In the genomic region with DNA sequence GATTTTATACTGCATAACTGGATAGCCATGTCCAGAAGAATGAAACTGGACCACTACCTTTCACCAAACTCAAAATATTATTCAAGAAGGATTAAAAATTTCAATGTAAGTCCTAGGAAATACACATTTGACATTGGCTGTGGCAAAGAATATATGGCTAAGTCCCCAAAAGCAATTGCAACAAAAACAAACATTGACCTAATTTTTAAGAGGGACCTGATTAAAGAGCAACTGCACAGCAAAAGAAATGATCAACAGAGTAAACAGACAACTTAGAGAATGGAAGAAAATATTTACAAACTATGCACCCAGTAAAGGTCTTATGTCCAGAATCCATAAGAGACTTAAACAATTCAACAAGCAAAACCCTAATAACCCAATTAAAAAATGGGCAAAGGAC, we compare ENCODE assay signal across 8 cellular contexts.
"Had no signal": no experiment of that assay in that cellular context is flagged by ENCODE, and none has a peak within 500 bp of the region (broad histone marks: within the 10 kb centered on the region; RNA-seq: fewer than 3 reads in every experiment).

No MANE protein-coding gene starts in this region.

- ATAC-seq: GM12878 had no signal

- DNase-seq: GDM1, GF-D8 had no signal

- H3K4me3 ChIP-seq: GM12878 had no signal

- FAIRE-seq: G401.6, GM12878, GM12891, GM12892, GM18507, GM19239 had no signal
